Comparison of ENCODE assay signal across 8 cellular contexts in genomic region chr20:41005361-41005729, GRCh38. TPM values are rescaled to one million over a fixed set of nuclear protein-coding genes. Genes with fewer than 3 reads are reported as not detected.
DNase-seq lines count a peak whose midpoint lies in the region; ATAC-seq and TF ChIP-seq lines count a peak whose summit lies in the region.

No MANE protein-coding gene starts in this region.

- no peak overlapping the region for H3K4me3 Mint-ChIP-seq in immature natural killer cell

- DNase-seq in H4 (ENCODE audit: low spot score): peak; percentile 91
- peak; percentile 78 to 89 for DNase-seq in SJSA1 (ENCODE audit: low read depth in 1 of 2, low spot score in 2 of 2)
- peak; percentile 83 to 91 for DNase-seq in foreskin keratinocyte
- DNase-seq in putamen (ENCODE audit: low spot score): no peak
- no peak for DNase-seq in immature natural killer cell

- ATAC-seq in foreskin keratinocyte (peak; percentile 17), HG02870 (IDR thresholded peaks at IDR 0.05; ENCODE audit: unreplicated experiment) (no peak), HG02981 (IDR thresholded peaks at IDR 0.05; ENCODE audit: unreplicated experiment) (no peak)

- peaks cover 23 to 27% of the 10 kb centered on the region in 2 donors for H3K4me1 Mint-ChIP-seq in immature natural killer cell

- H3K36me3 ChIP-seq in SJSA1: 0 out of 2 replicates have a peak, but pooled peaks cover 3% of the 10 kb centered on the region

- H3K4me3 ChIP-seq in SJSA1 (peak overlapping the region; percentile 6), skin epidermis (no peak overlapping the region)

- peak; percentile 28 for TF ChIP-seq CTCF in foreskin keratinocyte (conservative IDR thresholded peaks at IDR 0.05)

- H3K27ac Mint-ChIP-seq in immature natural killer cell: peak overlapping the region in 3 of 6 donors; percentile 41 to 71 (median 52)

- H3K4me1 ChIP-seq in SJSA1 (replicated peaks) (peaks cover 75% of the 10 kb centered on the region), foreskin keratinocyte (peaks cover 30% of the 10 kb centered on the region)

- H3K9me3 Mint-ChIP-seq in immature natural killer cell: no peaks in the 10 kb centered on the region

- H3K27me3 Mint-ChIP-seq in immature natural killer cell (ENCODE audit: low read depth in 3 of 3): peaks cover 3 to 6% (median 3%) of the 10 kb centered on the region in 3 donors

- H3K27ac ChIP-seq in SJSA1 (peak overlapping the region; percentile 98), foreskin keratinocyte (peak overlapping the region; percentile 99), skin epidermis (peak overlapping the region in 14 of 21 experiments; percentile 6 to 94 (median 58))

- no peaks in the 10 kb centered on the region for H3K27me3 ChIP-seq in SJSA1 (replicated peaks)
- H3K27me3 ChIP-seq in foreskin keratinocyte: no peaks in the 10 kb centered on the region

- no peaks in the 10 kb centered on the region for H3K36me3 Mint-ChIP-seq in immature natural killer cell

- H3K9me3 ChIP-seq in SJSA1 (replicated peaks): no peaks in the 10 kb centered on the region

RNA-seq across cellular contexts. Expression of gene TOP1, which starts 23.3 kb away (rescaled TPM):
- total RNA-seq in H4 (2014; rRNA removed; shearing (Covaris generic)): 12.7 and 14.3 TPM in 2 replicates
- 13.6 and 15.4 TPM in 2 replicates for total RNA-seq in SJSA1 (2014; rRNA removed; shearing (Covaris generic))
- 70.0 and 75.8 TPM in 2 replicates for total RNA-seq in foreskin keratinocyte
- polyA plus RNA-seq in foreskin keratinocyte: 26.4 and 32.2 TPM in 2 replicates
- 10 to 100 TPM in 1 of 3 donors, 1 to 10 TPM in 2; 5.0 to 16.0 (median 5.3) TPM for polyA plus RNA-seq in immature natural killer cell

Comparison
In these comparisons a context has a peak if more than half of its experiments do, and no peak if none do; other contexts are left out.
1. DNase-seq: peak in H4 (single experiment), SJSA1 (2 of 2) and foreskin keratinocyte (2 of 2); none in putamen (single experiment) and immature natural killer cell (0 of 3).
2. Peak in every context shown above with its lines, with median percentiles within 50 percentile points of each other: H3K27ac ChIP-seq.